Comparison of ENCODE assay signal across 2 cellular contexts in the genomic region with DNA sequence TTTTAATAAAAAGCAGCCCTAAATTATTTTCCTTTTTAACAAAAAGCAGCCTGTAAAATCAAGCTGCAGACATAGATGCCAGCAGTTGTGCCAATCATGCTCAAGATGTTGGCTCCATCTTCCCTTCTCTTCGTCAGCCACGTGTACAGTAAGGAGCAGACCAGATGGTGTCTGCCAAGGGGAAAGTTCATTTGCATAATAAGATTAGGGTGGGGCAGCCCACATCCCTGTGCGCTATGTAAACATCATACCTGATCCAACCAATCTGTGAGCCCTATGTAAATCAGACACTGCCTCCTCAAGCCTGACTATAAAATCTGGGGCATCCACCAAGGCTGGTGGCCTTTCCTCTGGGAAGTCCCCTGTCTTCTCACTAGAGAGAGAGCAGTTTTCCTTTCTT.
TF ChIP-seq lines count a peak whose summit lies in the region.

No MANE protein-coding gene starts in this region.

TF ChIP-seq in SK-N-SH treated with all-trans-retinoic acid at 6 μM for 48 hours, 23 proteins besides CTCF, POLR2A, EP300 and RAD21 (continued from another document):
- TF ChIP-seq CSRNP3 (CRISPR knock-in tag; IDR thresholded peaks at IDR 0.05) (no peak), PPARA (CRISPR knock-in tag; IDR thresholded peaks at IDR 0.05; ENCODE audit: borderline replicate concordance) (no peak), ARNTL (CRISPR knock-in tag; IDR thresholded peaks at IDR 0.05; ENCODE audit: borderline replicate concordance, low read depth) (no peak)
- TF ChIP-seq, protein P1, sequence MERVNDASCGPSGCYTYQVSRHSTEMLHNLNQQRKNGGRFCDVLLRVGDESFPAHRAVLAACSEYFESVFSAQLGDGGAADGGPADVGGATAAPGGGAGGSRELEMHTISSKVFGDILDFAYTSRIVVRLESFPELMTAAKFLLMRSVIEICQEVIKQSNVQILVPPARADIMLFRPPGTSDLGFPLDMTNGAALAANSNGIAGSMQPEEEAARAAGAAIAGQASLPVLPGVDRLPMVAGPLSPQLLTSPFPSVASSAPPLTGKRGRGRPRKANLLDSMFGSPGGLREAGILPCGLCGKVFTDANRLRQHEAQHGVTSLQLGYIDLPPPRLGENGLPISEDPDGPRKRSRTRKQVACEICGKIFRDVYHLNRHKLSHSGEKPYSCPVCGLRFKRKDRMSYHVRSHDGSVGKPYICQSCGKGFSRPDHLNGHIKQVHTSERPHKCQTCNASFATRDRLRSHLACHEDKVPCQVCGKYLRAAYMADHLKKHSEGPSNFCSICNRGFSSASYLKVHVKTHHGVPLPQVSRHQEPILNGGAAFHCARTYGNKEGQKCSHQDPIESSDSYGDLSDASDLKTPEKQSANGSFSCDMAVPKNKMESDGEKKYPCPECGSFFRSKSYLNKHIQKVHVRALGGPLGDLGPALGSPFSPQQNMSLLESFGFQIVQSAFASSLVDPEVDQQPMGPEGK (CRISPR knock-in tag; IDR thresholded peaks at IDR 0.05; ENCODE audit: borderline replicate concordance): no peak

TF ChIP-seq in SK-N-SH, 30 proteins besides CTCF, POLR2A, EP300 and RAD21 (continued from another document):
- no peak for TF ChIP-seq REST (IDR thresholded peaks at IDR 0.05; ENCODE audit: low read depth, low read length)
- TF ChIP-seq GATA2 (CRISPR knock-in tag; IDR thresholded peaks at IDR 0.05): no peak
- no peak for TF ChIP-seq EZH2phosphoT487 (IDR thresholded peaks at IDR 0.05; ENCODE audit: borderline replicate concordance, low read depth)
- TF ChIP-seq, protein P2, sequence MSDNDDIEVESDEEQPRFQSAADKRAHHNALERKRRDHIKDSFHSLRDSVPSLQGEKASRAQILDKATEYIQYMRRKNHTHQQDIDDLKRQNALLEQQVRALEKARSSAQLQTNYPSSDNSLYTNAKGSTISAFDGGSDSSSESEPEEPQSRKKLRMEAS (IDR thresholded peaks at IDR 0.05; ENCODE audit: low read depth): no peak
- TF ChIP-seq ELF1 (IDR thresholded peaks at IDR 0.05): no peak
